2 cellular contexts compared by ENCODE assay signal in genomic region chr1:1614204-1614953, GRCh38.
TF ChIP-seq lines count a peak whose summit lies in the region.

No MANE protein-coding gene starts in this region.

TF ChIP-seq in SK-N-SH treated with all-trans-retinoic acid at 6 μM for 48 hours, 23 proteins besides CTCF, POLR2A, EP300 and RAD21:
- TF ChIP-seq ZFP3 (CRISPR knock-in tag; IDR thresholded peaks at IDR 0.05) (no peak), GLIS3 (CRISPR knock-in tag; IDR thresholded peaks at IDR 0.05) (no peak), CREB5 (CRISPR knock-in tag; IDR thresholded peaks at IDR 0.05; ENCODE audit: low read depth) (no peak), ZNF70 (CRISPR knock-in tag; IDR thresholded peaks at IDR 0.05) (no peak), TSHZ2 (CRISPR knock-in tag; IDR thresholded peaks at IDR 0.05) (no peak), ZNF8 (CRISPR knock-in tag; IDR thresholded peaks at IDR 0.05) (no peak), ZC3H10 (CRISPR knock-in tag; IDR thresholded peaks at IDR 0.05) (no peak), ARNTL (CRISPR knock-in tag; IDR thresholded peaks at IDR 0.05; ENCODE audit: borderline replicate concordance, low read depth) (no peak)
TF ChIP-seq in SK-N-SH treated with all-trans-retinoic acid at 6 μM for 48 hours: peak in this region for 0.

TF ChIP-seq in GM12878, 131 proteins besides CTCF, POLR2A, EP300 and RAD21:
- TF ChIP-seq JUND (IDR thresholded peaks at IDR 0.05; ENCODE audit: low read depth, low read length) (no peak), KDM1A (IDR thresholded peaks at IDR 0.05; ENCODE audit: borderline replicate concordance) (no peak), NR2C1 (IDR thresholded peaks at IDR 0.05) (no peak), RUNX3 (IDR thresholded peaks at IDR 0.05; ENCODE audit: low read length) (peak; percentile 18; the same call in 1 of the 2 replicates), ATF2 (IDR thresholded peaks at IDR 0.05; ENCODE audit: low read length) (no peak), MXI1 (IDR thresholded peaks at IDR 0.05; ENCODE audit: low read depth, low read length) (peak; percentile 15; the same call in 1 of the 2 replicates), EGR1 (IDR thresholded peaks at IDR 0.05; ENCODE audit: borderline replicate concordance in 1 of 2, low read depth in 2 of 2, low read length in 2 of 2) (no peak)
